ENCODE assay signal across 22 cellular contexts in the genomic region with DNA sequence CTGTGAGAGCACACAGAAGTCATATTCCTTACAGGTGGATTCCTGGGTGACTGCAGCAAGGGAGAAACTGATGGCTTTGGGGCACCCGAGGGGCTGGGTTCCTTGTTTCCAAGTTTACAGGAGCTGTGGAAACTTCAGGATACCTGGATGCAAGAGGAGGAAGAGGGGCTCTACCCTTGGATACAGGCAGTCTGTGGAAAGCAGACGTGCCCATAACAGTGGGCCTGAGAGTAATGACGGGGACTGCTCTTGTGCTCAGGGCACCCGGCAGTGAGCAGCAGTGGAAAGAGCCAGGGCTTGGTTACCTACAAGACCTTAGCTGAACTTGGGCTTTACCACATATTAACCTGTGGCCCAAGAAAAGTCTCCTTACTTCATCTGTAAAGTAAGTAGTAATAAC.
"Had no signal": no experiment of that assay in that cellular context is flagged by ENCODE, and none has a peak within 500 bp of the region (broad histone marks: within the 10 kb centered on the region; RNA-seq: fewer than 3 reads in every experiment).

No MANE protein-coding gene starts in this region.

- H3K27ac Mint-ChIP-seq: dendritic cell treated with granulocyte-macrophage colony-stimulating factor and Interleukin-4, amounts not matched to agents 40 ng/mL and 50 ng/mL, for 4 days; neural progenitor cell; progenitor cell of endocrine pancreas; T-helper 2 cell treated with Interferon-gamma antibody and Interleukin-4, amounts not matched to agents 5 μg/mL and 100 μg/mL, for 36 hours had no signal

- H3K4me1 Mint-ChIP-seq: immature natural killer cell had no signal

- H3K4me3 ChIP-seq: body of pancreas, cardiac muscle cell, hepatocyte, lower lobe of right lung, mucosa of descending colon, neural progenitor cell, sigmoid colon, smooth muscle cell, upper lobe of right lung had no signal

- H3K9me3 ChIP-seq: body of pancreas, lower lobe of right lung, mucosa of descending colon, sigmoid colon, upper lobe of right lung had no signal

- H3K4me3 Mint-ChIP-seq: dendritic cell treated with granulocyte-macrophage colony-stimulating factor and Interleukin-4, amounts not matched to agents 40 ng/mL and 50 ng/mL, for 4 days; immature natural killer cell; naive B cell; neural progenitor cell; T-helper 2 cell treated with Interferon-gamma antibody and Interleukin-4, amounts not matched to agents 5 μg/mL and 100 μg/mL, for 36 hours had no signal

- H3K27ac ChIP-seq: body of pancreas, cardiac muscle cell, hepatocyte, lower lobe of right lung, neural progenitor cell, sigmoid colon, upper lobe of right lung, VCaP had no signal

- H3K36me3 ChIP-seq: cardiac muscle cell, lower lobe of right lung, neural progenitor cell, sigmoid colon, upper lobe of right lung had no signal

- ATAC-seq: body of pancreas, mucosa of descending colon had no signal

- H3K9me3 Mint-ChIP-seq: dendritic cell treated with granulocyte-macrophage colony-stimulating factor and Interleukin-4, amounts not matched to agents 40 ng/mL and 50 ng/mL, for 4 days; immature natural killer cell; neural progenitor cell; T-helper 2 cell treated with Interferon-gamma antibody and Interleukin-4, amounts not matched to agents 5 μg/mL and 100 μg/mL, for 36 hours had no signal

- H3K4me1 ChIP-seq: body of pancreas, lower lobe of right lung, sigmoid colon, upper lobe of right lung had no signal

- H3K9ac ChIP-seq: neural progenitor cell had no signal

- H3K27me3 ChIP-seq: body of pancreas had no signal

- H2AFZ ChIP-seq: hepatocyte, neural progenitor cell had no signal

- H3K4me2 ChIP-seq: hepatocyte, neural progenitor cell, smooth muscle cell had no signal

- H3K79me2 ChIP-seq: hepatocyte had no signal

- H3K36me3 Mint-ChIP-seq: immature natural killer cell, neural progenitor cell had no signal

- DNase-seq: activated CD4-positive, alpha-beta T cell treated with anti-CD3 and anti-CD28 coated beads, Interleukin-2, amount 50 U/mL, for 1 hour; activated gamma-delta T cell treated with Interleukin-2 at 50 U/mL for 16 hours; body of pancreas; effector CD8-positive, alpha-beta T cell; glutamatergic neuron; immature natural killer cell; lower lobe of right lung; mucosa of descending colon; naive B cell; retina; sigmoid colon; stimulated activated CD4-positive, alpha-beta T cell treated with anti-CD3 and anti-CD28 coated beads, Interleukin-15, amount 100 ng/mL, for 24 hours; stimulated activated CD8-positive, alpha-beta memory T cell treated with anti-CD3 and anti-CD28 coated beads, Interleukin-4, amount 100 ng/mL, for 48 hours; upper lobe of right lung had no signal
